In the genomic region with DNA sequence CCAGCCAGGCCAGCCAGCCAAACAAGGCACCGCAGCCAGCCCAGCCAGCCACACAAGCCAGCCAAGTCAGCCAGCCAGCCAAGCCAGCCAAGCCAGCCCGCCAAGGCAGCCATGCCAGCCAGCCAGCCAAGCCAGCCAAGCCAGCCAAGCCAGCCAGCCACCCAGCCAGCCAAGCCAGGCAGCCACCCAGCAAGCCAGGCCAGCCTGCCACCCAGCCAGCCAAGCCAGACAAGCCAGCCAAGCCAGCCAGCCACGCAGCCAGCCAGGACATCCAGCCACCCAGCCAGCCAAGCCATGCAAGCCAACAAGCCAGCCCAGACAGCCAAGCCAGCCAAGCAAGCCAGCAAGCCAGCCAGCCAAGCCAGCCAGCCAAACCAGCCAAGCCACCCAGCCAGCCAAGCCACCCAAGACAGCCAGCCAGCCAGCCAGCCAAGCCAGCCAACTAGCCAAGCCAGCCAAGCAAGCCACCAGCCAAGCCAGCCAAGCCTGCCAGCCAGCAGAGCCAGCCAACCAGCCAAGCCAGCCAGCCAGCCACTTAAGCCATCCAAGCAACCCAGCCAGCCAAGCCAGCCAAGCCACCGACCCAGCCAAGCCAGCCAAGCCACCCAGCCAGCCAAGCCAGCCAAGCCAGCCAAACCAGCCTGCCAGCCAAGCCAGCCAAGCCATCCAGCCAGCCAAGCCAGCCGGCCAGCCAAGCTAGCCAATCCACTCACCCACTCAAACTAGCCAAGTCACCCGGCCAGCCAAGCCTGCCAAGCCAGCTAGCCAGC, we compare ENCODE assay signal across 8 cellular contexts.
A peak's percentile ranks its signal among the peaks of the same experiment; 100 is the strongest.
DNase-seq lines count a peak whose midpoint lies in the region; FAIRE-seq and TF ChIP-seq lines count a peak whose summit lies in the region.
"Not testable (repeated sequence)": the region's sequence is repeated elsewhere in the genome, so short reads cannot be mapped to it uniquely, and the experiment has no call there.

No MANE protein-coding gene starts in this region.

- H2BK15ac ChIP-seq in H9 (ENCODE audit: low read depth, low read length) = not testable (repeated sequence)

- not testable (repeated sequence) for H3K18ac ChIP-seq in H9 (ENCODE audit: insufficient read length, low read depth, low read length)

- not testable (repeated sequence) for FAIRE-seq in GM12891 (lab: Jason Lieb, UNC)

- not testable (repeated sequence) for H3K23me2 ChIP-seq in H9 (ENCODE audit: insufficient read length, low read depth, low read length, poor library complexity, severe bottlenecking)

- not testable (repeated sequence) for H2AK5ac ChIP-seq in H9 (ENCODE audit: insufficient read length, low read length)

- TF ChIP-seq POLR2A in GM12891 (IDR thresholded peaks at IDR 0.05; ENCODE audit: low read depth, low read length); lower leg skin (IDR thresholded peaks at IDR 0.05): not testable (repeated sequence)

- H3K9me3 ChIP-seq in H9 (ENCODE audit: control insufficient read depth, low read depth, low read length) = not testable (repeated sequence)

- not testable (repeated sequence) for H3K9ac ChIP-seq in H9 (ENCODE audit: extremely low read depth, insufficient read length, low read length)

- H4K5ac ChIP-seq in H9 (ENCODE audit: insufficient read length, low read depth, low read length) = not testable (repeated sequence)

- not testable (repeated sequence) for H3K27me3 Mint-ChIP-seq in H9 (ENCODE audit: low read depth)

- DNase-seq in 8988T (peak; percentile 2), GM12891 (ENCODE audit: insufficient read length, low spot score) (peak; percentile 5), H9 (peak; percentile 23), iPS-NIHi11 (ENCODE audit: low spot score) (peak; percentile 5), lower leg skin (ENCODE audit: low spot score in 2 of 2) (peak; percentile 13 to 53), posterior vena cava (ENCODE audit: low spot score) (peak; percentile 73), ureter (ENCODE audit: low spot score) (peak; percentile 42)
- peak; percentile 65 for DNase-seq in activated effector memory CD4-positive, alpha-beta T cell treated with anti-CD3 and anti-CD28 coated beads, Interleukin-2, amount 50 U/mL, for 16 hours

- H3K9me3 Mint-ChIP-seq in H9 = peaks cover 28 to 33% of the 10 kb centered on the region in 2 experiments

- WGBS in H9 (ENCODE audit: extremely low coverage, insufficient read length, low lambda C conversion rate) = no CpG with 5 or more reads among the region's 6 CpGs
- WGBS in lower leg skin, 2 donors = 60 to 83% methylated on average over 1 to 2 of the region's 6 CpGs

- H2BK120ac ChIP-seq in H9 (ENCODE audit: low read depth, low read length, poor library complexity, severe bottlenecking) = not testable (repeated sequence)

- not testable (repeated sequence) for H3K4ac ChIP-seq in H9 (ENCODE audit: low read depth, low read length)

- H2BK20ac ChIP-seq in H9 (ENCODE audit: low read depth, low read length, poor library complexity, severe bottlenecking) = not testable (repeated sequence)

- not testable (repeated sequence) for H3K56ac ChIP-seq in H9 (ENCODE audit: insufficient read length, low read depth, low read length)

- not testable (repeated sequence) for H3T11ph ChIP-seq in H9 (ENCODE audit: low read length)

- not testable (repeated sequence) for H2AFZ ChIP-seq in H9 (ENCODE audit: low read length)

- intact Hi-C loops in lower leg skin (cut with DNase I; ENCODE audit: low total_unique reads); posterior vena cava (cut with DNase I): not testable (repeated sequence)

- not testable (repeated sequence) for H3K4me1 Mint-ChIP-seq in H9

- H2BK12ac ChIP-seq in H9 (ENCODE audit: insufficient read length, low read depth, low read length) = not testable (repeated sequence)

- H3K4me3 Mint-ChIP-seq in H9 = not testable (repeated sequence)

- not testable (repeated sequence) for H3K79me2 ChIP-seq in H9 (ENCODE audit: insufficient read depth, low read length)

- not testable (repeated sequence) for H3K36me3 Mint-ChIP-seq in H9 (ENCODE audit: insufficient read depth in 1 of 3, low read depth in 3 of 3)

- not testable (repeated sequence) for H4K91ac ChIP-seq in H9 (ENCODE audit: insufficient read length, low read depth, low read length)

- not testable (repeated sequence) for H3K4me2 ChIP-seq in H9 (ENCODE audit: insufficient read depth, insufficient read length, low read length)

- not testable (repeated sequence) for H2BK5ac ChIP-seq in H9 (ENCODE audit: insufficient read length, low read length)

- not testable (repeated sequence) for H4K20me1 ChIP-seq in H9 (ENCODE audit: control insufficient read depth, insufficient read depth, insufficient read length)

- H3K79me1 ChIP-seq in H9 (ENCODE audit: insufficient read depth, low read depth, low read length, poor library complexity, severe bottlenecking) = not testable (repeated sequence)

- not testable (repeated sequence) for H3K4me1 ChIP-seq in H9 (ENCODE audit: insufficient read depth, low read length)

- H3K27ac ChIP-seq in H9 (ENCODE audit: insufficient read length, low read depth, low read length) = not testable (repeated sequence)

- H3K27ac Mint-ChIP-seq in H9 = not testable (repeated sequence)

- H3K4me3 ChIP-seq in lower leg skin (ENCODE audit: low read depth, poor library complexity, severe bottlenecking) = not testable (repeated sequence)

- TF ChIP-seq CTCF in H9 (conservative IDR thresholded peaks at IDR 0.05); lower leg skin (IDR thresholded peaks at IDR 0.05): not testable (repeated sequence)

- H3K23ac ChIP-seq in H9 (ENCODE audit: insufficient read length, low read depth, low read length) = not testable (repeated sequence)

- not testable (repeated sequence) for H3K14ac ChIP-seq in H9 (ENCODE audit: insufficient read depth, low read length)

- not testable (repeated sequence) for H4K8ac ChIP-seq in H9 (replicated peaks; ENCODE audit: insufficient read length, low read depth, low read length)

- H3K27me3 ChIP-seq in H9 (ENCODE audit: insufficient read depth, low read length) = not testable (repeated sequence)

Comparison
In these comparisons a context has a peak if more than half of its experiments do, and no peak if none do; other contexts are left out.
1. DNase-seq: peak in every context shown above with its lines; median percentile 73 in posterior vena cava; 65 in activated effector memory CD4-positive, alpha-beta T cell treated with anti-CD3 and anti-CD28 coated beads, Interleukin-2, amount 50 U/mL, for 16 hours; 42 in ureter; 33 in lower leg skin; 23 in H9; 5 in GM12891; 5 in iPS-NIHi11; 2 in 8988T.